17 cellular contexts compared by ENCODE assay signal in genomic region chr2:161233858-161234431, GRCh38.
DNase-seq lines count a peak whose midpoint lies in the region; ATAC-seq, FAIRE-seq and TF ChIP-seq lines count a peak whose summit lies in the region.
"Had no signal": no experiment of that assay in that cellular context is flagged by ENCODE, and none has a peak within 500 bp of the region (broad histone marks: within the 10 kb centered on the region; RNA-seq: fewer than 3 reads in every experiment).

No MANE protein-coding gene starts in this region.

- peaks cover 6 to 25% of the 10 kb centered on the region in 2 experiments for H3K36me3 ChIP-seq in HepG2 (replicated peaks in 1 of 2; ENCODE audit: control insufficient read depth in 1 of 2, insufficient read depth in 2 of 2, low read length in 2 of 2)
- H3K36me3 ChIP-seq in right lobe of liver: peaks cover 0 to 5% (median 4%) of the 10 kb centered on the region in 4 donors
- peaks cover 14% of the 10 kb centered on the region for H3K36me3 ChIP-seq in CD4-positive, alpha-beta memory T cell (ENCODE audit: insufficient read depth, low read length)
- no peaks in the 10 kb centered on the region for H3K36me3 ChIP-seq in testis (ENCODE audit: low read depth, missing control alignments)
- H3K36me3 ChIP-seq: prostate gland had no signal

- peaks cover 11 to 32% (median 23%) of the 10 kb centered on the region in 4 donors for H3K4me1 Mint-ChIP-seq in CD4-positive, alpha-beta memory T cell

- peak overlapping the region in 2 of 7 donors; percentile 27 to 82 for H3K27ac Mint-ChIP-seq in CD4-positive, alpha-beta memory T cell

- no peaks in the 10 kb centered on the region for H3K9me3 Mint-ChIP-seq in CD4-positive, alpha-beta memory T cell
- H3K9me3 Mint-ChIP-seq: brain had no signal

- TF ChIP-seq EP300 in HepG2 (IDR thresholded peaks at IDR 0.05; ENCODE audit: low read depth in 2 of 2, low read length in 2 of 2) (no peak), HepG2 (CRISPR knock-in tag; IDR thresholded peaks at IDR 0.05; ENCODE audit: borderline replicate concordance) (no peak)

- CTCF ChIA-PET in HepG2 (lab: Yijun Ruan, JAX; ENCODE audit: low intra/inter-chr PET ratio, low total read pairs): no interaction called here
- CTCF ChIA-PET in CD4-positive, alpha-beta memory T cell (lab: Charles Lee; ENCODE audit: partially characterized antibody): interaction anchor here (1.2 to 3.6 kb wide), 5 partner anchors 10 to 34 kb away, joined by 3 to 28 read pairs (median 5); no protein-coding TSS in a partner anchor

- no peak for TF ChIP-seq POLR2A in HepG2 (IDR thresholded peaks at IDR 0.05; ENCODE audit: insufficient read depth in 1 of 2, low read depth in 2 of 2, low read length in 2 of 2)
- no peak for TF ChIP-seq POLR2A in right lobe of liver (IDR thresholded peaks at IDR 0.05)
- no peak for TF ChIP-seq POLR2A in testis (IDR thresholded peaks at IDR 0.05)

- H3K9me3 ChIP-seq in HepG2 (ENCODE audit: low read length) (no peaks in the 10 kb centered on the region), right lobe of liver (no peaks in the 10 kb centered on the region), testis (no peaks in the 10 kb centered on the region)
- no peaks in the 10 kb centered on the region for H3K9me3 ChIP-seq in CD4-positive, alpha-beta memory T cell (ENCODE audit: control insufficient read depth in 1 of 2, low read length in 2 of 2)
- H3K9me3 ChIP-seq: prostate gland had no signal

- TF ChIP-seq CTCF in HepG2 (CRISPR knock-in tag; IDR thresholded peaks at IDR 0.05) (no peak), right lobe of liver (IDR thresholded peaks at IDR 0.05) (no peak), testis (IDR thresholded peaks at IDR 0.05) (no peak), foreskin keratinocyte (conservative IDR thresholded peaks at IDR 0.05) (no peak)

- peaks cover 11% of the 10 kb centered on the region; the same call in 1 of the 2 replicates for H3K4me1 ChIP-seq in HepG2 (ENCODE audit: insufficient read depth, low read length)
- H3K4me1 ChIP-seq in right lobe of liver: peaks cover 0 to 14% (median 0%) of the 10 kb centered on the region in 4 donors
- H3K4me1 ChIP-seq in CD4-positive, alpha-beta memory T cell (ENCODE audit: insufficient read depth, low read length): peaks cover 17% of the 10 kb centered on the region
- H3K4me1 ChIP-seq in testis: peaks cover 3% of the 10 kb centered on the region
- peaks cover 4% of the 10 kb centered on the region for H3K4me1 ChIP-seq in foreskin keratinocyte
- H3K4me1 ChIP-seq: prostate gland had no signal

- H3K4me2 ChIP-seq in HepG2 (ENCODE audit: low read depth, low read length): no peak overlapping the region

- no peak overlapping the region for H3K9ac ChIP-seq in HepG2 (ENCODE audit: insufficient read depth, low read depth, low read length)

- POLR2A ChIA-PET in HepG2 (lab: Yijun Ruan, JAX): no interaction called here
- POLR2A ChIA-PET in CD4-positive, alpha-beta memory T cell (lab: Charles Lee; ENCODE audit: partially characterized antibody): interaction anchor here (1.2 to 1.5 kb wide), 2 partner anchors 10 kb away, joined by 3 to 4 read pairs; no protein-coding TSS in a partner anchor

- no peak overlapping the region for H3K4me3 Mint-ChIP-seq in CD4-positive, alpha-beta memory T cell

- no peaks in the 10 kb centered on the region for H3K27me3 Mint-ChIP-seq in CD4-positive, alpha-beta memory T cell

- 95% methylated on average over 2 of the region's 2 CpGs for WGBS in HepG2 (ENCODE audit: low lambda C conversion rate)
- 49% methylated on average over 2 of the region's 2 CpGs for WGBS in right lobe of liver (ENCODE audit: insufficient coverage, low coverage, low lambda C conversion rate, missing lambda C conversion rate)
- 90 to 94% methylated on average over 2 of the region's 2 CpGs for WGBS in testis, 2 donors

- in situ Hi-C loops in HepG2 (cut with HindIII; ENCODE audit: extremely low pct_ligation_motif_present, low pct_unique_long_range_greater_than_20kb): no loop called here

- ATAC-seq in HepG2 (no peak), right lobe of liver (no peak), HG02884 (IDR thresholded peaks at IDR 0.05; ENCODE audit: unreplicated experiment) (peak; percentile 36), HG03558 (IDR thresholded peaks at IDR 0.05; ENCODE audit: extremely low read depth, unreplicated experiment) (peak; percentile 35), foreskin keratinocyte (no peak)

- H3K79me2 ChIP-seq in HepG2 (ENCODE audit: insufficient read depth, low read length): no peaks in the 10 kb centered on the region

- H3K36me3 Mint-ChIP-seq in CD4-positive, alpha-beta memory T cell: peaks cover 13 to 38% of the 10 kb centered on the region in 2 donors

- intact Hi-C loops in HepG2 (cut with micrococcal nuclease; ENCODE audit: unreplicated experiment): no loop called here
- intact Hi-C loops in right lobe of liver (cut with DNase I): no loop called here
- intact Hi-C loops in CD4-positive, alpha-beta memory T cell (cut with micrococcal nuclease): no loop called here
- intact Hi-C loops in testis (cut with DNase I; ENCODE audit: low total_unique reads): no loop called here

- no peak overlapping the region for H3K27ac ChIP-seq in HepG2 (ENCODE audit: extremely low read length, insufficient read depth, low read length)
- H3K27ac ChIP-seq in right lobe of liver: no peak overlapping the region
- H3K27ac ChIP-seq in CD4-positive, alpha-beta memory T cell (ENCODE audit: low read depth, low read length): no peak overlapping the region
- H3K27ac ChIP-seq in testis: no peak overlapping the region
- H3K27ac ChIP-seq in foreskin keratinocyte: no peak overlapping the region
- H3K27ac ChIP-seq: prostate gland had no signal

- no TSS peak for BruUV-seq in HepG2 (replicated peaks; lab: Mats Ljungman, UMichigan)

- peaks cover 3% of the 10 kb centered on the region; the same call in 1 of the 2 replicates for H4K20me1 ChIP-seq in HepG2 (ENCODE audit: insufficient read depth, low read length)

- no peak overlapping the region for H2AFZ ChIP-seq in HepG2 (ENCODE audit: low read length)

- no peaks in the 10 kb centered on the region; a peak in 1 of 5 replicates for H3K27me3 ChIP-seq in HepG2 (ENCODE audit: control insufficient read depth in 1 of 2, insufficient read depth in 2 of 2, low read length in 2 of 2)
- H3K27me3 ChIP-seq in right lobe of liver: no peaks in the 10 kb centered on the region
- H3K27me3 ChIP-seq in CD4-positive, alpha-beta memory T cell (ENCODE audit: insufficient read depth, low read length): no peaks in the 10 kb centered on the region
- no peaks in the 10 kb centered on the region for H3K27me3 ChIP-seq in testis
- H3K27me3 ChIP-seq in foreskin keratinocyte: no peaks in the 10 kb centered on the region

- H3K4me3 ChIP-seq in HepG2 (replicated peaks in 1 of 3; ENCODE audit: insufficient read depth in 1 of 3, low read depth in 2 of 3, low read length in 3 of 3) (no peak overlapping the region), right lobe of liver (no peak overlapping the region), testis (no peak overlapping the region)
- no peak overlapping the region for H3K4me3 ChIP-seq in CD4-positive, alpha-beta memory T cell (ENCODE audit: low read length in 2 of 2)
- H3K4me3 ChIP-seq: prostate gland had no signal

- FAIRE-seq in HepG2 (lab: Jason Lieb, UNC): no peak

- no peak for DNase-seq in HepG2 (ENCODE audit: low spot score)
- no peak for DNase-seq in right lobe of liver
- DNase-seq in NCI-H1417 (lab: John Stamatoyannopoulos, UW): no peak
- DNase-seq in CD4-positive, alpha-beta memory T cell: no peak
- DNase-seq in testis: no peak
- no peak for DNase-seq in foreskin keratinocyte
- DNase-seq: ACHN; activated naive CD4-positive, alpha-beta T cell treated with Interleukin-2 at 50 U/mL for 16 hours; COR-L47; kidney; NCI-H1694 treated with DMSO at 0.1 percent for 48 hours; SIG-M5; trophoblast cell had no signal

- no peak for TF ChIP-seq RAD21 in HepG2 (CRISPR knock-in tag; IDR thresholded peaks at IDR 0.05)

TF ChIP-seq in HepG2, 621 proteins besides CTCF, POLR2A, EP300 and RAD21:
- TF ChIP-seq, protein P1, sequence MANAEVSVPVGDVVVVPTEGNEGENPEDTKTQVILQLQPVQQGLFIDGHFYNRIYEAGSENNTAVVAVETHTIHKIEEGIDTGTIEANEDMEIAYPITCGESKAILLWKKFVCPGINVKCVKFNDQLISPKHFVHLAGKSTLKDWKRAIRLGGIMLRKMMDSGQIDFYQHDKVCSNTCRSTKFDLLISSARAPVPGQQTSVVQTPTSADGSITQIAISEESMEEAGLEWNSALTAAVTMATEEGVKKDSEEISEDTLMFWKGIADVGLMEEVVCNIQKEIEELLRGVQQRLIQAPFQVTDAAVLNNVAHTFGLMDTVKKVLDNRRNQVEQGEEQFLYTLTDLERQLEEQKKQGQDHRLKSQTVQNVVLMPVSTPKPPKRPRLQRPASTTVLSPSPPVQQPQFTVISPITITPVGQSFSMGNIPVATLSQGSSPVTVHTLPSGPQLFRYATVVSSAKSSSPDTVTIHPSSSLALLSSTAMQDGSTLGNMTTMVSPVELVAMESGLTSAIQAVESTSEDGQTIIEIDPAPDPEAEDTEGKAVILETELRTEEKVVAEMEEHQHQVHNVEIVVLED (CRISPR knock-in tag; IDR thresholded peaks at IDR 0.05; ENCODE audit: borderline replicate concordance): no peak
- TF ChIP-seq MAFK (conservative IDR thresholded peaks at IDR 0.05 in 1 of 2, IDR thresholded peaks at IDR 0.05 in 1 of 2; ENCODE audit: low read length in 2 of 2): peak; percentile 59 to 64
- TF ChIP-seq NFKBIZ (CRISPR knock-in tag; IDR thresholded peaks at IDR 0.05): no peak
- TF ChIP-seq ZSCAN12 (CRISPR knock-in tag; IDR thresholded peaks at IDR 0.05): no peak

Comparison
In these comparisons a context has a peak if more than half of its experiments do, and no peak if none do; other contexts are left out.
1. ATAC-seq: peak in HG02884 (single experiment) and HG03558 (single experiment); none in HepG2 (single experiment), right lobe of liver (0 of 4) and foreskin keratinocyte (single experiment).